Comparison of ENCODE assay signal across 17 cellular contexts in genomic region chr13:79910869-79911540, GRCh38.
"Had no signal": no experiment of that assay in that cellular context is flagged by ENCODE, and none has a peak within 500 bp of the region (broad histone marks: within the 10 kb centered on the region; RNA-seq: fewer than 3 reads in every experiment).

No MANE protein-coding gene starts in this region.

- H3K9me3 ChIP-seq: mucosa of descending colon, testis, vagina had no signal

- FAIRE-seq: bronchial epithelial cell had no signal

- H3K36me3 ChIP-seq: vagina had no signal

- H3K27me3 ChIP-seq: testis, vagina had no signal

- DNase-seq: activated T-cell treated with anti-CD3 and anti-CD28 coated beads, Interleukin-2, amount 50 U/mL, for 1 hour; aorta; effector CD4-positive, alpha-beta T cell; foreskin melanocyte; mesenchymal stem cell; mucosa of descending colon; occipital lobe; retina; stimulated activated CD4-positive, alpha-beta T cell treated with anti-CD3 and anti-CD28 coated beads, Interleukin-2, amount 100 ng/mL, for 48 hours; stimulated activated CD8-positive, alpha-beta memory T cell treated with anti-CD3 and anti-CD28 coated beads, Interleukin-4, amount 100 ng/mL, for 48 hours; stimulated activated naive B cell treated with anti-CD40 and anti-IgM and Interleukin-4, amounts not matched to agents 10 μg/mL and 1 μg/mL and 100 μg/mL, for 72 hours; T1000; testis had no signal

- ATAC-seq: activated naive CD4-positive, alpha-beta T cell treated with anti-CD3 and anti-CD28 coated beads, Interleukin-2, amount 50 U/mL, for 72 hours; mucosa of descending colon; stimulated activated naive B cell treated with anti-CD40 and anti-IgM and Interleukin-4, amounts not matched to agents 10 μg/mL and 1 μg/mL and 100 μg/mL, for 72 hours; WTC11 had no signal

- H3K27ac ChIP-seq: testis, vagina had no signal

- H3K4me1 ChIP-seq: testis, vagina had no signal

- H3K4me3 ChIP-seq: mucosa of descending colon, testis, vagina had no signal
